Comparison of ENCODE assay signal across 12 cellular contexts in genomic region chr2:126661001-126661400, GRCh38. TPM values are rescaled to one million over a fixed set of nuclear protein-coding genes. Genes with fewer than 3 reads are reported as not detected.
DNase-seq lines count a peak whose midpoint lies in the region; ATAC-seq and TF ChIP-seq lines count a peak whose summit lies in the region.
"Had no signal": no experiment of that assay in that cellular context is flagged by ENCODE, and none has a peak within 500 bp of the region (broad histone marks: within the 10 kb centered on the region; RNA-seq: fewer than 3 reads in every experiment).

No MANE protein-coding gene starts in this region.

- no peaks in the 10 kb centered on the region for H3K36me3 ChIP-seq in PC-9 (ENCODE audit: low read depth)

- no peaks in the 10 kb centered on the region for H3K79me2 ChIP-seq in PC-9 (ENCODE audit: low read depth)

- no peaks in the 10 kb centered on the region for H3K27me3 Mint-ChIP-seq in activated naive CD4-positive, alpha-beta T cell treated with anti-CD3 and anti-CD28 coated beads, Interleukin-2, amount 10 ng/mL, durations not matched to agents 7 days and 5 days
- no peaks in the 10 kb centered on the region for H3K27me3 Mint-ChIP-seq in activated B cell treated with CpG ODN at 0.5 μM for 24 hours
- no peaks in the 10 kb centered on the region for H3K27me3 Mint-ChIP-seq in stimulated activated naive CD8-positive, alpha-beta T cell treated with anti-CD3 and anti-CD28 coated beads, Interleukin-15, amount 100 ng/mL, for 72 hours

- no peak for TF ChIP-seq CTCF in activated B cell treated with CpG ODN at 0.5 μM for 24 hours (IDR thresholded peaks at IDR 0.05)
- no peak for TF ChIP-seq CTCF in PC-9 (conservative IDR thresholded peaks at IDR 0.05)

- no peaks in the 10 kb centered on the region for H3K9me3 ChIP-seq in PC-9 (ENCODE audit: insufficient read depth, low read depth)
- H3K9me3 ChIP-seq: body of pancreas had no signal

- no peak overlapping the region for H3K27ac ChIP-seq in PC-9
- H3K27ac ChIP-seq: foreskin keratinocyte had no signal

- POLR2A ChIA-PET in activated B cell treated with CpG ODN at 0.5 μM for 24 hours (lab: Charles Lee) (no interaction called here), PC-9 (lab: Charles Lee; ENCODE audit: unreplicated experiment) (no interaction called here)

- H3K27ac Mint-ChIP-seq in activated naive CD4-positive, alpha-beta T cell treated with anti-CD3 and anti-CD28 coated beads, Interleukin-2, amount 10 ng/mL, durations not matched to agents 7 days and 5 days = peak overlapping the region; percentile 97
- H3K27ac Mint-ChIP-seq in activated B cell treated with CpG ODN at 0.5 μM for 24 hours = peak overlapping the region; percentile 36
- H3K27ac Mint-ChIP-seq in stimulated activated naive CD8-positive, alpha-beta T cell treated with anti-CD3 and anti-CD28 coated beads, Interleukin-15, amount 100 ng/mL, for 72 hours = peak overlapping the region; percentile 95 to 96

- CTCF ChIA-PET in activated naive CD4-positive, alpha-beta T cell treated with anti-CD3 and anti-CD28 coated beads, Interleukin-2, amount 10 ng/mL, durations not matched to agents 7 days and 5 days (lab: Charles Lee) = no interaction called here
- CTCF ChIA-PET in activated B cell treated with CpG ODN at 0.5 μM for 24 hours (lab: Charles Lee) = no interaction called here
- CTCF ChIA-PET in PC-9 (lab: Charles Lee) = no interaction called here

- ATAC-seq in activated B cell treated with CpG ODN at 0.5 μM for 24 hours (ENCODE audit: low read depth) (no peak), GM19035 (IDR thresholded peaks at IDR 0.05; ENCODE audit: unreplicated experiment) (no peak)
- ATAC-seq in stimulated activated naive CD8-positive, alpha-beta T cell treated with anti-CD3 and anti-CD28 coated beads, Interleukin-15, amount 100 ng/mL, for 72 hours = no peak
- ATAC-seq: body of pancreas, foreskin keratinocyte had no signal

- H3K9me3 Mint-ChIP-seq in activated naive CD4-positive, alpha-beta T cell treated with anti-CD3 and anti-CD28 coated beads, Interleukin-2, amount 10 ng/mL, durations not matched to agents 7 days and 5 days = no peaks in the 10 kb centered on the region
- H3K9me3 Mint-ChIP-seq in activated B cell treated with CpG ODN at 0.5 μM for 24 hours = no peaks in the 10 kb centered on the region
- no peaks in the 10 kb centered on the region for H3K9me3 Mint-ChIP-seq in stimulated activated naive CD8-positive, alpha-beta T cell treated with anti-CD3 and anti-CD28 coated beads, Interleukin-15, amount 100 ng/mL, for 72 hours

- peaks cover 66% of the 10 kb centered on the region for H3K36me3 Mint-ChIP-seq in activated naive CD4-positive, alpha-beta T cell treated with anti-CD3 and anti-CD28 coated beads, Interleukin-2, amount 10 ng/mL, durations not matched to agents 7 days and 5 days
- peaks cover 17% of the 10 kb centered on the region for H3K36me3 Mint-ChIP-seq in activated B cell treated with CpG ODN at 0.5 μM for 24 hours (ENCODE audit: low read depth)

- H3K4me2 ChIP-seq in PC-9 = no peak overlapping the region

- peaks cover 81% of the 10 kb centered on the region for H3K4me1 Mint-ChIP-seq in activated naive CD4-positive, alpha-beta T cell treated with anti-CD3 and anti-CD28 coated beads, Interleukin-2, amount 10 ng/mL, durations not matched to agents 7 days and 5 days
- peaks cover 89% of the 10 kb centered on the region for H3K4me1 Mint-ChIP-seq in activated B cell treated with CpG ODN at 0.5 μM for 24 hours
- H3K4me1 Mint-ChIP-seq in stimulated activated naive CD8-positive, alpha-beta T cell treated with anti-CD3 and anti-CD28 coated beads, Interleukin-15, amount 100 ng/mL, for 72 hours = peaks cover 82% of the 10 kb centered on the region

- no peaks in the 10 kb centered on the region for H3K9me2 ChIP-seq in PC-9 (ENCODE audit: insufficient read depth)

- intact Hi-C loops in activated B cell treated with CpG ODN at 0.5 μM for 24 hours (cut with micrococcal nuclease) = no loop called here
- intact Hi-C loops in PC-9 (cut with micrococcal nuclease; ENCODE audit: unreplicated experiment) = no loop called here

- DNase-seq in activated naive CD4-positive, alpha-beta T cell treated with anti-CD3 and anti-CD28 coated beads, Interleukin-2, amount 10 ng/mL, durations not matched to agents 7 days and 5 days = no peak
- no peak for DNase-seq in activated naive CD4-positive, alpha-beta T cell (lab: John Stamatoyannopoulos, UW)
- no peak for DNase-seq in activated B cell treated with CpG ODN at 0.5 μM for 24 hours
- DNase-seq in fibroblast of gingiva (ENCODE audit: low read depth) = peak; percentile 20
- DNase-seq in stimulated activated naive CD8-positive, alpha-beta T cell treated with anti-CD3 and anti-CD28 coated beads, Interleukin-15, amount 100 ng/mL, for 72 hours = no peak
- DNase-seq in PC-9 = no peak
- DNase-seq in NCI-H146 (lab: John Stamatoyannopoulos, UW) = no peak
- DNase-seq: DMS79; effector CD8-positive, alpha-beta T cell; foreskin keratinocyte had no signal

- H3K4me1 ChIP-seq in PC-9 (replicated peaks; ENCODE audit: insufficient read depth) = no peaks in the 10 kb centered on the region
- H3K4me1 ChIP-seq: foreskin keratinocyte had no signal

- peak overlapping the region; percentile 14 for H3K4me3 Mint-ChIP-seq in activated naive CD4-positive, alpha-beta T cell treated with anti-CD3 and anti-CD28 coated beads, Interleukin-2, amount 10 ng/mL, durations not matched to agents 7 days and 5 days
- H3K4me3 Mint-ChIP-seq in activated B cell treated with CpG ODN at 0.5 μM for 24 hours = no peak overlapping the region
- H3K4me3 Mint-ChIP-seq in stimulated activated naive CD8-positive, alpha-beta T cell treated with anti-CD3 and anti-CD28 coated beads, Interleukin-15, amount 100 ng/mL, for 72 hours = peak overlapping the region; percentile 77 to 80

- no peaks in the 10 kb centered on the region for H4K20me1 ChIP-seq in PC-9 (ENCODE audit: insufficient read depth)

- peaks cover 83% of the 10 kb centered on the region for H3K27me3 ChIP-seq in PC-9 (ENCODE audit: insufficient read depth, low read depth)
- H3K27me3 ChIP-seq: body of pancreas, foreskin keratinocyte had no signal

- no peak overlapping the region for H3K4me3 ChIP-seq in PC-9
- H3K4me3 ChIP-seq: body of pancreas had no signal

- H2AFZ ChIP-seq in PC-9 = no peak overlapping the region

- no TSS peak for BruUV-seq in PC-9 (replicated peaks; lab: Mats Ljungman, UMichigan)

- no peaks in the 10 kb centered on the region for H3F3A ChIP-seq in PC-9 (ENCODE audit: insufficient read depth, low read depth)

RNA-seq across cellular contexts. Expression of gene GYPC, which starts 5.0 kb away (rescaled TPM):
- total RNA-seq in activated B cell treated with CpG ODN at 0.5 μM for 24 hours (48.1 and 50.1 TPM in 2 replicates), PC-9 (2021) (not detected in 2 replicates)
- total RNA-seq: foreskin keratinocyte had no signal

Comparison
In these comparisons a context has a peak if more than half of its experiments do, and no peak if none do; other contexts are left out.
1. H3K27ac Mint-ChIP-seq: peak in every context shown above with its lines; median percentile 97 in activated naive CD4-positive, alpha-beta T cell treated with anti-CD3 and anti-CD28 coated beads, Interleukin-2, amount 10 ng/mL, durations not matched to agents 7 days and 5 days; 96 in stimulated activated naive CD8-positive, alpha-beta T cell treated with anti-CD3 and anti-CD28 coated beads, Interleukin-15, amount 100 ng/mL, for 72 hours; 36 in activated B cell treated with CpG ODN at 0.5 μM for 24 hours.
2. RNA of gene GYPC, which starts 5.0 kb away (total RNA-seq): 48.1 to 50.1 TPM in activated B cell treated with CpG ODN at 0.5 μM for 24 hours; not detected in PC-9; every median in the first group is over 10 times any median in the second.